Comparison of ENCODE assay signal across 2 cellular contexts in the genomic region with DNA sequence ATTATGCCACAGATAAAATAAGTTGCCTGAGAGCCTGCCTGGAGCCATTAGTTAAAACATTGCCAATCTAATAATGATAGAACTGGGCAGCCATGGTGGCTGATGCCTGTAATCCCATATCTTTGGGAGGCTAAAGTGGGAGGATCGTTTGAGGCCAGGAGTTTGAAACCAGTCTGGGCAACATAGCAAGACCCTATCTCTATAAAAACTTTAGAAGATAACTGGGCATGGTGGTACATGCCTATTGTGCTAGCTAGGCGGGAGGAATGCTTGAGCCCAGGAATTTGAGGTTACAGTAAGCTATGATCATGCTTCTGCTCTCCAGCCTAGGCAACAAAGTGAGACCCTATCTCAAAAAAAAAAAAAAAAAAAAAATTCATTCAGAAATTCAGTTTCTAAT.
A peak's percentile ranks its signal among the peaks of the same experiment; 100 is the strongest.
TF ChIP-seq lines count a peak whose summit lies in the region.

No MANE protein-coding gene starts in this region.

TF ChIP-seq in IMR-90, 13 proteins besides CTCF, POLR2A, EP300 and RAD21:
- TF ChIP-seq MAFK (IDR thresholded peaks at IDR 0.05; ENCODE audit: low read depth, low read length) (no peak), NFE2L2 (IDR thresholded peaks at IDR 0.05; ENCODE audit: low read depth, low read length) (no peak), FOS (IDR thresholded peaks at IDR 0.05; ENCODE audit: low read depth, low read length) (no peak)

TF ChIP-seq in H1, 55 proteins besides CTCF, POLR2A, EP300 and RAD21:
- TF ChIP-seq, protein P1, sequence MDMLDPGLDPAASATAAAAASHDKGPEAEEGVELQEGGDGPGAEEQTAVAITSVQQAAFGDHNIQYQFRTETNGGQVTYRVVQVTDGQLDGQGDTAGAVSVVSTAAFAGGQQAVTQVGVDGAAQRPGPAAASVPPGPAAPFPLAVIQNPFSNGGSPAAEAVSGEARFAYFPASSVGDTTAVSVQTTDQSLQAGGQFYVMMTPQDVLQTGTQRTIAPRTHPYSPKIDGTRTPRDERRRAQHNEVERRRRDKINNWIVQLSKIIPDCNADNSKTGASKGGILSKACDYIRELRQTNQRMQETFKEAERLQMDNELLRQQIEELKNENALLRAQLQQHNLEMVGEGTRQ (IDR thresholded peaks at IDR 0.05; ENCODE audit: low read length), result no peak
- TF ChIP-seq POLR2AphosphoS5 (IDR thresholded peaks at IDR 0.05; ENCODE audit: low read depth, low read length), result no peak
- no peak for TF ChIP-seq SP2 (IDR thresholded peaks at IDR 0.05; ENCODE audit: low read length)
- peak; percentile 44; the same call in 1 of the 2 replicates for TF ChIP-seq KDM1A (IDR thresholded peaks at IDR 0.05; ENCODE audit: borderline replicate concordance, low read length)
TF ChIP-seq in H1: peak in this region for 1.
